32 cellular contexts compared by ENCODE assay signal in the genomic region with DNA sequence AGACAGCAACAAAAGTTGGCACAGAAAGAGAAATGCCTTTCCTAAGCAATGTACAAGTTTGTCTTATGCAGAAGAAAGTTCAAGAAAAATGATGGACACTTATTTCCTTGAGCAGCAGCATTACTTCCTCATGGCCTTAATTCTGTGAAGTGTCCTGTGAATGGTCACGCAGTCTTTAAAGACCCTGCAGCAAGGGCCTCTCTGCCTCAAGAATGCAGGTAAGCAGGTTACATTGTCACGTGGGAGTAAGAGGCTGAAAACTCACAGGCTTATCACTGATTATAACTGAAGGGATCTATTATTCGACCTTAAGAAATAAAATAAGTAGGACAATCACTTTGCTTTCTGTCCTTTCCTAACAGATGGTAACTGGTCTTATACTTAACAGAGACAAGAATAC.
"Had no signal": no experiment of that assay in that cellular context is flagged by ENCODE, and none has a peak within 500 bp of the region (broad histone marks: within the 10 kb centered on the region; RNA-seq: fewer than 3 reads in every experiment).

No MANE protein-coding gene starts in this region.

- H3K27me3 Mint-ChIP-seq: activated CD4-positive, alpha-beta memory T cell treated with anti-CD3 and anti-CD28 coated beads for 36 hours; activated CD4-positive, alpha-beta T cell treated with anti-CD3 and anti-CD28 coated beads for 36 hours; activated CD4-positive, alpha-beta T cell treated with anti-CD3 and anti-CD28 coated beads, Interleukin-2, amount 10 ng/mL, durations not matched to agents 24 days and 14 days; activated naive CD4-positive, alpha-beta T cell treated with anti-CD3 and anti-CD28 coated beads, Interleukin-2, amount 10 ng/mL, durations not matched to agents 7 days and 5 days; activated naive CD8-positive, alpha-beta T cell treated with anti-CD3 and anti-CD28 coated beads, Interleukin-2, amount 10 ng/mL, durations not matched to agents 7 days and 5 days; activated T-cell treated with anti-CD3 and anti-CD28 coated beads, Interleukin-2, amount 50 U/mL, for 24 hours; brain; dendritic cell treated with granulocyte-macrophage colony-stimulating factor and Interleukin-4, amounts not matched to agents 40 ng/mL and 50 ng/mL, for 4 days; T-helper 17 cell had no signal

- DNase-seq: activated CD4-positive, alpha-beta memory T cell treated with anti-CD3 and anti-CD28 coated beads for 36 hours; activated CD4-positive, alpha-beta T cell treated with anti-CD3 and anti-CD28 coated beads for 36 hours; activated CD4-positive, alpha-beta T cell treated with anti-CD3 and anti-CD28 coated beads, Interleukin-2, amount 10 ng/mL, durations not matched to agents 24 days and 14 days; activated CD4-positive, CD25-positive, alpha-beta regulatory T cell; activated CD4-positive, CD25-positive, alpha-beta regulatory T cell treated with anti-CD3 and anti-CD28 coated beads, Interleukin-2, amount 50 U/mL, for 72 hours; activated CD8-positive, alpha-beta memory T cell treated with anti-CD3 and anti-CD28 coated beads, Interleukin-2, amount 50 U/mL, for 48 hours; activated gamma-delta T cell; activated naive CD4-positive, alpha-beta T cell; activated naive CD4-positive, alpha-beta T cell treated with anti-CD3 and anti-CD28 coated beads, Interleukin-2, amount 10 ng/mL, durations not matched to agents 7 days and 5 days; activated naive CD8-positive, alpha-beta T cell treated with anti-CD3 and anti-CD28 coated beads, Interleukin-2, amount 10 ng/mL, durations not matched to agents 7 days and 5 days; activated T-cell treated with anti-CD3 and anti-CD28 coated beads for 4 hours; activated T-cell treated with anti-CD3 and anti-CD28 coated beads, Interleukin-2, amount 50 U/mL, for 24 hours; activated T-cell treated with anti-CD3 and anti-CD28 coated beads, Interleukin-2, amount 50 U/mL, for 72 hours; central memory CD4-positive, alpha-beta T cell; cerebellar nuclear complex; dorsolateral prefrontal cortex; effector memory CD4-positive, alpha-beta T cell; endodermal cell; foreskin fibroblast; head of caudate nucleus; T-helper 1 cell; T-helper 17 cell; T1000 had no signal

- H3K27me3 ChIP-seq: ascending aorta, breast epithelium, cardiac muscle cell, dorsolateral prefrontal cortex had no signal

- H3K4me3 Mint-ChIP-seq: activated CD4-positive, alpha-beta memory T cell treated with anti-CD3 and anti-CD28 coated beads for 36 hours; activated CD4-positive, alpha-beta T cell treated with anti-CD3 and anti-CD28 coated beads for 36 hours; activated CD4-positive, alpha-beta T cell treated with anti-CD3 and anti-CD28 coated beads, Interleukin-2, amount 10 ng/mL, durations not matched to agents 24 days and 14 days; activated naive CD4-positive, alpha-beta T cell treated with anti-CD3 and anti-CD28 coated beads, Interleukin-2, amount 10 ng/mL, durations not matched to agents 7 days and 5 days; activated naive CD8-positive, alpha-beta T cell treated with anti-CD3 and anti-CD28 coated beads, Interleukin-2, amount 10 ng/mL, durations not matched to agents 7 days and 5 days; activated T-cell treated with anti-CD3 and anti-CD28 coated beads, Interleukin-2, amount 50 U/mL, for 24 hours; activated T-cell treated with anti-CD3 and anti-CD28 coated beads, Interleukin-2, amount 50 U/mL, for 72 hours; brain; dendritic cell treated with granulocyte-macrophage colony-stimulating factor and Interleukin-4, amounts not matched to agents 40 ng/mL and 50 ng/mL, for 4 days; endodermal cell; T-helper 17 cell; T-helper 2 cell treated with Interferon-gamma antibody and Interleukin-4, amounts not matched to agents 5 μg/mL and 100 μg/mL, for 36 hours had no signal

- H3K4me1 Mint-ChIP-seq: activated CD4-positive, alpha-beta T cell treated with anti-CD3 and anti-CD28 coated beads for 36 hours; activated CD4-positive, alpha-beta T cell treated with anti-CD3 and anti-CD28 coated beads, Interleukin-2, amount 10 ng/mL, durations not matched to agents 24 days and 14 days; activated naive CD4-positive, alpha-beta T cell treated with anti-CD3 and anti-CD28 coated beads, Interleukin-2, amount 10 ng/mL, durations not matched to agents 7 days and 5 days; activated naive CD8-positive, alpha-beta T cell treated with anti-CD3 and anti-CD28 coated beads, Interleukin-2, amount 10 ng/mL, durations not matched to agents 7 days and 5 days; brain; endodermal cell; T-helper 17 cell had no signal

- H3K4me3 ChIP-seq: ascending aorta, breast epithelium, cardiac muscle cell, coronary artery, dorsolateral prefrontal cortex had no signal

- H3K36me3 ChIP-seq: breast epithelium, cardiac muscle cell had no signal

- H3K27ac ChIP-seq: ascending aorta, breast epithelium, cardiac muscle cell, coronary artery, dorsolateral prefrontal cortex had no signal

- H3K9me3 ChIP-seq: ascending aorta, breast epithelium had no signal

- ATAC-seq: activated CD4-positive, alpha-beta T cell treated with anti-CD3 and anti-CD28 coated beads for 36 hours; activated naive CD4-positive, alpha-beta T cell treated with anti-CD3 and anti-CD28 coated beads, Interleukin-2, amount 50 U/mL, for 72 hours; activated T-cell treated with anti-CD3 and anti-CD28 coated beads, Interleukin-2, amount 50 U/mL, for 72 hours; esophagus mucosa; T-helper 17 cell had no signal

- H3K9me3 Mint-ChIP-seq: activated CD4-positive, alpha-beta T cell treated with anti-CD3 and anti-CD28 coated beads, Interleukin-2, amount 10 ng/mL, durations not matched to agents 24 days and 14 days; activated naive CD4-positive, alpha-beta T cell treated with anti-CD3 and anti-CD28 coated beads, Interleukin-2, amount 10 ng/mL, durations not matched to agents 7 days and 5 days; activated naive CD4-positive, alpha-beta T cell treated with anti-CD3 and anti-CD28 coated beads, Interleukin-2, amount 50 U/mL, for 72 hours; activated T-cell treated with anti-CD3 and anti-CD28 coated beads, Interleukin-2, amount 50 U/mL, for 24 hours; activated T-cell treated with anti-CD3 and anti-CD28 coated beads, Interleukin-2, amount 50 U/mL, for 72 hours; brain; dendritic cell treated with granulocyte-macrophage colony-stimulating factor and Interleukin-4, amounts not matched to agents 40 ng/mL and 50 ng/mL, for 4 days; T-helper 2 cell treated with Interferon-gamma antibody and Interleukin-4, amounts not matched to agents 5 μg/mL and 100 μg/mL, for 36 hours had no signal

- H3K27ac Mint-ChIP-seq: activated CD4-positive, alpha-beta memory T cell treated with anti-CD3 and anti-CD28 coated beads for 36 hours; activated CD4-positive, alpha-beta T cell treated with anti-CD3 and anti-CD28 coated beads for 36 hours; activated CD4-positive, alpha-beta T cell treated with anti-CD3 and anti-CD28 coated beads, Interleukin-2, amount 10 ng/mL, durations not matched to agents 24 days and 14 days; activated naive CD4-positive, alpha-beta T cell treated with anti-CD3 and anti-CD28 coated beads, Interleukin-2, amount 10 ng/mL, durations not matched to agents 7 days and 5 days; activated naive CD4-positive, alpha-beta T cell treated with anti-CD3 and anti-CD28 coated beads, Interleukin-2, amount 50 U/mL, for 72 hours; activated naive CD8-positive, alpha-beta T cell treated with anti-CD3 and anti-CD28 coated beads, Interleukin-2, amount 10 ng/mL, durations not matched to agents 7 days and 5 days; activated T-cell treated with anti-CD3 and anti-CD28 coated beads, Interleukin-2, amount 50 U/mL, for 24 hours; activated T-cell treated with anti-CD3 and anti-CD28 coated beads, Interleukin-2, amount 50 U/mL, for 72 hours; brain; dendritic cell treated with granulocyte-macrophage colony-stimulating factor and Interleukin-4, amounts not matched to agents 40 ng/mL and 50 ng/mL, for 4 days; endodermal cell; T-helper 17 cell; T-helper 2 cell treated with Interferon-gamma antibody and Interleukin-4, amounts not matched to agents 5 μg/mL and 100 μg/mL, for 36 hours had no signal

- H3K4me1 ChIP-seq: ascending aorta, breast epithelium had no signal
